ENCODE assay signal across 1 cellular context in the genomic region with DNA sequence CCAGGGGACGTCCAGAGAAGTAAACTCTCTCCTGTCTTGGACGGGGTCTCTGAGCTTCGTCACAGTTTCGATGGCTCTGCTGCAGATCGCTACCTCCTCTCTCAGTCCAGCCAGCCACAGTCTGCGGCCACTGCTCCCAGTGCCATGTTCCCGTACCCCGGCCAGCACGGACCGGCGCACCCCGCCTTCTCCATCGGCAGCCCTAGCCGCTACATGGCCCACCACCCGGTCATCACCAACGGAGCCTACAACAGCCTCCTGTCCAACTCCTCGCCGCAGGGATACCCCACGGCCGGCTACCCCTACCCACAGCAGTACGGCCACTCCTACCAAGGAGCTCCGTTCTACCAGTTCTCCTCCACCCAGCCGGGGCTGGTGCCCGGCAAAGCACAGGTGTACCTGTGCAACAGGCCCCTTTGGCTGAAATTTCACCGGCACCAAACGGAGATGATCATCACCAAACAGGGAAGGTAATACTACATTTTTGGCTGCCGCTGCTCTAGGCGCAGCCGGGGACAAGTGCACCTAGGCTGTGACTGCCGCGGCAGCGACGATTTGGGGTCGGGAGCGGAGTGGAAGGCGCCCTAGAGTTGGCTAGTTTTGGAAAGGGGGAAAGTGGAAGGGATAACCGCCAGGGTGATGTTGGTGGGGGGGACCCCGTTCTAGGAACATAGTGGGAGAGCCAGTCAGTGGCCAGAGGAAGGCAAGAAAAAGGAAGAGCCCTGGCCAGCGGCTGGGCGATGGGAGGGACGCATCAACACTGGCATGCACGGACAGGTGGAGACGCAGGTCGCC.
A peak's percentile ranks its signal among the peaks of the same experiment; 100 is the strongest.
TF ChIP-seq lines count a peak whose summit lies in the region.

No MANE protein-coding gene starts in this region.

TF ChIP-seq in H1, 55 proteins besides CTCF, POLR2A, EP300 and RAD21:
- TF ChIP-seq TEAD4 (IDR thresholded peaks at IDR 0.05; ENCODE audit: low read depth, low read length) (no peak), TCF12 (IDR thresholded peaks at IDR 0.05; ENCODE audit: low read depth, low read length) (0 out of 2 replicates have a peak, but pooled peaks have one; percentile 2), HDAC2 (IDR thresholded peaks at IDR 0.05; ENCODE audit: borderline replicate concordance in 1 of 2, low read depth in 2 of 2, low read length in 2 of 2) (no peak), POU5F1 (IDR thresholded peaks at IDR 0.05; ENCODE audit: low read depth, low read length) (no peak), SP4 (IDR thresholded peaks at IDR 0.05; ENCODE audit: low read length) (no peak), BCL11A (IDR thresholded peaks at IDR 0.05; ENCODE audit: low read depth in 2 of 2, low read length in 2 of 2) (no peak), SUZ12 (IDR thresholded peaks at IDR 0.05; ENCODE audit: low read length) (peak; percentile 99), CEBPB (IDR thresholded peaks at IDR 0.05; ENCODE audit: low read depth, low read length) (no peak), CHD2 (IDR thresholded peaks at IDR 0.05; ENCODE audit: low read length) (no peak), EZH2 (IDR thresholded peaks at IDR 0.05; ENCODE audit: low read depth, low read length, severe bottlenecking) (peak; percentile 100), JUND (IDR thresholded peaks at IDR 0.05; ENCODE audit: low read length) (no peak), BACH1 (IDR thresholded peaks at IDR 0.05; ENCODE audit: low read length) (no peak), RNF2 (IDR thresholded peaks at IDR 0.05; ENCODE audit: borderline replicate concordance, low read depth, low read length, missing control alignments, poor library complexity, severe bottlenecking) (peak; percentile 90), KDM1A (IDR thresholded peaks at IDR 0.05; ENCODE audit: borderline replicate concordance, low read length) (no peak), GABPA (IDR thresholded peaks at IDR 0.05; ENCODE audit: borderline replicate concordance, insufficient read depth, low read length) (no peak), TAF1 (IDR thresholded peaks at IDR 0.05; ENCODE audit: low read depth, low read length) (no peak), E2F6 (IDR thresholded peaks at IDR 0.05) (no peak), JUN (IDR thresholded peaks at IDR 0.05; ENCODE audit: low read depth, low read length) (no peak), BRCA1 (IDR thresholded peaks at IDR 0.05; ENCODE audit: low read depth, low read length) (no peak), GTF2F1 (IDR thresholded peaks at IDR 0.05; ENCODE audit: borderline replicate concordance, low read depth, low read length) (no peak), CREB1 (IDR thresholded peaks at IDR 0.05) (no peak), POLR2AphosphoS5 (IDR thresholded peaks at IDR 0.05; ENCODE audit: low read depth, low read length) (no peak)
- TF ChIP-seq, protein P1, sequence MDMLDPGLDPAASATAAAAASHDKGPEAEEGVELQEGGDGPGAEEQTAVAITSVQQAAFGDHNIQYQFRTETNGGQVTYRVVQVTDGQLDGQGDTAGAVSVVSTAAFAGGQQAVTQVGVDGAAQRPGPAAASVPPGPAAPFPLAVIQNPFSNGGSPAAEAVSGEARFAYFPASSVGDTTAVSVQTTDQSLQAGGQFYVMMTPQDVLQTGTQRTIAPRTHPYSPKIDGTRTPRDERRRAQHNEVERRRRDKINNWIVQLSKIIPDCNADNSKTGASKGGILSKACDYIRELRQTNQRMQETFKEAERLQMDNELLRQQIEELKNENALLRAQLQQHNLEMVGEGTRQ (IDR thresholded peaks at IDR 0.05; ENCODE audit: low read length): no peak
